14 cellular contexts compared by ENCODE assay signal in genomic region chr4:6984611-6985115, GRCh38. TPM values are rescaled to one million over a fixed set of nuclear protein-coding genes. Genes with fewer than 3 reads are reported as not detected.
DNase-seq lines count a peak whose midpoint lies in the region; ATAC-seq and TF ChIP-seq lines count a peak whose summit lies in the region.
"Had no signal": no experiment of that assay in that cellular context is flagged by ENCODE, and none has a peak within 500 bp of the region (broad histone marks: within the 10 kb centered on the region; RNA-seq: fewer than 3 reads in every experiment).

No MANE protein-coding gene starts in this region.

- intact Hi-C loops in CD8-positive, alpha-beta T cell (cut with DNase I, micrococcal nuclease), result loop anchor here in 1 of 2 experiments (1.0 kb wide), 1 partner anchor 42 kb away; no protein-coding TSS in a partner anchor

- H3K9me3 Mint-ChIP-seq in CD8-positive, alpha-beta T cell, result no peaks in the 10 kb centered on the region
- no peaks in the 10 kb centered on the region for H3K9me3 Mint-ChIP-seq in nephron
- H3K9me3 Mint-ChIP-seq: activated naive CD8-positive, alpha-beta T cell treated with anti-CD3 and anti-CD28 coated beads, Interleukin-2, amount 10 ng/mL, durations not matched to agents 7 days and 5 days had no signal

- no peaks in the 10 kb centered on the region for H3K27me3 Mint-ChIP-seq in CD8-positive, alpha-beta T cell (ENCODE audit: low read depth)
- no peaks in the 10 kb centered on the region for H3K27me3 Mint-ChIP-seq in nephron (ENCODE audit: low read depth)
- H3K27me3 Mint-ChIP-seq: activated naive CD8-positive, alpha-beta T cell treated with anti-CD3 and anti-CD28 coated beads, Interleukin-2, amount 10 ng/mL, durations not matched to agents 7 days and 5 days had no signal

- H3K36me3 ChIP-seq in CD8-positive, alpha-beta T cell (ENCODE audit: insufficient read depth, low read length), result no peaks in the 10 kb centered on the region
- H3K36me3 ChIP-seq: SJSA1, upper lobe of left lung had no signal

- H3K27ac Mint-ChIP-seq in CD8-positive, alpha-beta T cell, result peak overlapping the region; percentile 98
- H3K27ac Mint-ChIP-seq in nephron, result peak overlapping the region; percentile 71 to 95 (median 76)
- H3K27ac Mint-ChIP-seq: activated naive CD8-positive, alpha-beta T cell treated with anti-CD3 and anti-CD28 coated beads, Interleukin-2, amount 10 ng/mL, durations not matched to agents 7 days and 5 days had no signal

- H3K4me1 Mint-ChIP-seq in CD8-positive, alpha-beta T cell (ENCODE audit: low read depth), result peaks cover 69% of the 10 kb centered on the region
- peaks cover 48% of the 10 kb centered on the region for H3K4me1 Mint-ChIP-seq in nephron

- H3K27ac ChIP-seq in CD8-positive, alpha-beta T cell (ENCODE audit: low read depth, low read length), result no peak overlapping the region
- H3K27ac ChIP-seq in angular gyrus (ENCODE audit: low read depth, low read length), result peak overlapping the region; percentile 60
- H3K27ac ChIP-seq: 22Rv1, SJSA1 had no signal

- POLR2A ChIA-PET in CD8-positive, alpha-beta T cell (lab: Charles Lee), result interaction anchor here (0.7 to 1.5 kb wide), 5 partner anchors 11 to 93 kb away, joined by 3 to 5 read pairs (median 3); no protein-coding TSS in a partner anchor

- peaks cover 31% of the 10 kb centered on the region for H3K36me3 Mint-ChIP-seq in CD8-positive, alpha-beta T cell
- peaks cover 3% of the 10 kb centered on the region for H3K36me3 Mint-ChIP-seq in nephron (ENCODE audit: low read depth)

- H3K4me3 ChIP-seq in CD8-positive, alpha-beta T cell (ENCODE audit: low read depth, low read length), result no peak overlapping the region
- H3K4me3 ChIP-seq: SJSA1 had no signal

- no peak for TF ChIP-seq CTCF in CD8-positive, alpha-beta T cell (IDR thresholded peaks at IDR 0.05)
- TF ChIP-seq CTCF in nephron (IDR thresholded peaks at IDR 0.05; ENCODE audit: unreplicated experiment in 3 of 3) (no peak), GM20000 (IDR thresholded peaks at IDR 0.05; ENCODE audit: extremely low read depth, missing control alignments) (no peak)

- H3K4me1 ChIP-seq in CD8-positive, alpha-beta T cell (ENCODE audit: insufficient read depth, low read length), result peaks cover 41% of the 10 kb centered on the region

- ATAC-seq in CD8-positive, alpha-beta T cell, result no peak

- peak overlapping the region; percentile 59 for H3K4me3 Mint-ChIP-seq in CD8-positive, alpha-beta T cell
- peak overlapping the region; percentile 95 to 97 (median 97) for H3K4me3 Mint-ChIP-seq in nephron

- DNase-seq in NCI-H2107 treated with DMSO at 0.1 percent for 48 hours (lab: John Stamatoyannopoulos, UW; ENCODE audit: unreplicated experiment) (peak; percentile 11), NCI-H2107 (lab: John Stamatoyannopoulos, UW) (no peak), NCI-H510A treated with DMSO at 0.1 percent for 48 hours (lab: John Stamatoyannopoulos, UW) (no peak), GM20000 (ENCODE audit: low spot score) (no peak), DMS 273 (lab: John Stamatoyannopoulos, UW; ENCODE audit: unreplicated experiment) (no peak)
- no peak for DNase-seq in CD8-positive, alpha-beta T cell
- DNase-seq: activated naive CD8-positive, alpha-beta T cell treated with anti-CD3 and anti-CD28 coated beads, Interleukin-2, amount 10 ng/mL, durations not matched to agents 7 days and 5 days; NCI-H1092; NCI-H69; upper lobe of left lung had no signal

- H3K9me3 ChIP-seq in CD8-positive, alpha-beta T cell (ENCODE audit: low read length), result no peaks in the 10 kb centered on the region
- H3K9me3 ChIP-seq: SJSA1, upper lobe of left lung had no signal

- no peaks in the 10 kb centered on the region for H3K27me3 ChIP-seq in CD8-positive, alpha-beta T cell (ENCODE audit: insufficient read depth, low read length)
- H3K27me3 ChIP-seq: SJSA1, upper lobe of left lung had no signal

- CTCF ChIA-PET in CD8-positive, alpha-beta T cell (lab: Charles Lee), result interaction anchor here (0.6 to 3.4 kb wide), 3 partner anchors 10 to 85 kb away, joined by 3 to 19 read pairs (median 3); no protein-coding TSS in a partner anchor

RNA-seq across cellular contexts. Expression of gene TADA2B, which starts 58.5 kb away (rescaled TPM):
- 10 to 100 TPM; 41.9 to 45.4 TPM for total RNA-seq in CD8-positive, alpha-beta T cell
